15 cellular contexts compared by ENCODE assay signal in the genomic region with DNA sequence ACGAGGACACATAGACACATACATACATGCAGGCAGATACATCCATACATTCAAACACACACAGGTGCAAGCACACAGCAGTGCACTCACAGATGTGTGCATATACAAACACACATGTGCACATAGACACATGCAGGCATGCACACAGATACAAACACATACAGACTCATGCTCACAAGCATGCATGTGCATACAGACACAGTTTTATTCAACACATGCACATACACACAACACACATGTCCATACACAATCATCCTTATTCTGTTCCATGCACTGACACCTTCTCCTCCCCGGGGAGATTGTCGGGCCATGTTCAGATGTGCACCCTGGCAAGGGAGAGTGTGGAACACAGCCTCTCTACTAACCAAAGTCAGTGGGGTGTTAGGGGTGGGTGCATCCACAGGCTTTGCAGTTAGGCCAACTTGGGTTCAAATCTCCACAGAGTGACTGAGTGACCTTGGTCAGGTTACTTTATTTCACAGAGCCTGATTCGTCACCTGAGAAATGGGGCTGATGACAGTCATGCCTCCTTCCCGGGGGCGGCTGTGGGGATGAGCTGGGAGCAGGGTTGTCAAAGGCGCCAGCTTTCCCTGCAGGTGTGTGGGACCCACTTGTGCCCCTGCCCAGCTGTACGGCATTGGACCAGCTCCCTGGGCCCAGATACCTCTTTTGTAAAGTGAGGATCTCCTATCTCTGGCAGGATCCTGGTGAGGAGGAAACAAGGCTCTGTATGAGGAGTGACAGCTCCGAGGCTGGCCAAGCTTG.
"Had no signal": no experiment of that assay in that cellular context is flagged by ENCODE, and none has a peak within 500 bp of the region (broad histone marks: within the 10 kb centered on the region; RNA-seq: fewer than 3 reads in every experiment).

No MANE protein-coding gene starts in this region.

- H3K27me3 ChIP-seq: ascending aorta, heart left ventricle, neural progenitor cell, tibial artery had no signal

- H3K27ac ChIP-seq: ascending aorta, coronary artery, heart left ventricle, left ventricle myocardium inferior, neural progenitor cell, parathyroid adenoma, SK-N-MC, tibial artery had no signal

- FAIRE-seq: frontal cortex, kidney had no signal

- H3K79me2 ChIP-seq: parathyroid adenoma had no signal

- H3K36me3 ChIP-seq: ascending aorta, left ventricle myocardium inferior, neural progenitor cell, tibial artery had no signal

- H3K4me3 Mint-ChIP-seq: neural progenitor cell had no signal

- ATAC-seq: heart left ventricle had no signal

- H3K4me1 ChIP-seq: parathyroid adenoma had no signal

- H3K9ac ChIP-seq: neural progenitor cell, parathyroid adenoma had no signal

- H3K36me3 Mint-ChIP-seq: neural progenitor cell had no signal

- H2AFZ ChIP-seq: neural progenitor cell, parathyroid adenoma had no signal

- H3K9me3 ChIP-seq: ascending aorta, heart left ventricle, left ventricle myocardium inferior, tibial artery had no signal

- H3K4me3 ChIP-seq: ascending aorta, coronary artery, heart left ventricle, left ventricle myocardium inferior, neural progenitor cell, SK-N-MC, tibial artery had no signal

- DNase-seq: activated CD4-positive, alpha-beta T cell treated with anti-CD3 and anti-CD28 coated beads, Interleukin-2, amount 50 U/mL, for 1 hour; activated gamma-delta T cell treated with Interleukin-2 at 50 U/mL for 16 hours; activated T-cell treated with anti-CD3 and anti-CD28 coated beads for 4 hours; effector CD8-positive, alpha-beta T cell; kidney; left ventricle myocardium inferior; stimulated activated CD4-positive, alpha-beta T cell treated with anti-CD3 and anti-CD28 coated beads, Interleukin-4, amount 100 ng/mL, for 4 hours; tibial artery had no signal

- H3K9me3 Mint-ChIP-seq: neural progenitor cell had no signal
